In genomic region chr13:50934735-50935419, GRCh38 we compare ENCODE assay signal across 14 cellular contexts.
"Had no signal": no experiment of that assay in that cellular context is flagged by ENCODE, and none has a peak within 500 bp of the region (broad histone marks: within the 10 kb centered on the region; RNA-seq: fewer than 3 reads in every experiment).

No MANE protein-coding gene starts in this region.

- H3K4me3 Mint-ChIP-seq: naive thymus-derived CD8-positive, alpha-beta T cell; stimulated activated naive B cell treated with anti-CD40 and anti-IgM and Interleukin-4, amounts not matched to agents 10 μg/mL and 1 μg/mL and 100 μg/mL, for 72 hours; stimulated activated naive CD8-positive, alpha-beta T cell treated with anti-CD3 and anti-CD28 coated beads, Interleukin-15, amount 100 ng/mL, for 72 hours had no signal

- DNase-seq: dermis blood vessel endothelial cell; esophagus squamous epithelium; foreskin fibroblast; glutamatergic neuron; islet precursor cell; mammary epithelial cell; naive thymus-derived CD8-positive, alpha-beta T cell; ovary; sigmoid colon; stimulated activated CD4-positive, alpha-beta T cell treated with anti-CD3 and anti-CD28 coated beads, Interleukin-2, amount 100 ng/mL, for 24 hours; stimulated activated CD4-positive, alpha-beta T cell treated with anti-CD3 and anti-CD28 coated beads, Interleukin-4, amount 100 ng/mL, for 4 hours; stimulated activated naive B cell treated with anti-CD40 and anti-IgM and Interleukin-4, amounts not matched to agents 10 μg/mL and 1 μg/mL and 100 μg/mL, for 72 hours; stimulated activated naive CD8-positive, alpha-beta T cell treated with anti-CD3 and anti-CD28 coated beads, Interleukin-15, amount 100 ng/mL, for 72 hours; testis had no signal

- H3K4me1 Mint-ChIP-seq: stimulated activated naive CD8-positive, alpha-beta T cell treated with anti-CD3 and anti-CD28 coated beads, Interleukin-15, amount 100 ng/mL, for 72 hours had no signal

- H3K27ac Mint-ChIP-seq: stimulated activated naive B cell treated with anti-CD40 and anti-IgM and Interleukin-4, amounts not matched to agents 10 μg/mL and 1 μg/mL and 100 μg/mL, for 72 hours had no signal

- H3K27me3 Mint-ChIP-seq: naive thymus-derived CD8-positive, alpha-beta T cell; stimulated activated naive B cell treated with anti-CD40 and anti-IgM and Interleukin-4, amounts not matched to agents 10 μg/mL and 1 μg/mL and 100 μg/mL, for 72 hours; stimulated activated naive CD8-positive, alpha-beta T cell treated with anti-CD3 and anti-CD28 coated beads, Interleukin-15, amount 100 ng/mL, for 72 hours had no signal
